17 cellular contexts compared by ENCODE assay signal in genomic region chr3:143590660-143591059, GRCh38.
"Had no signal": no experiment of that assay in that cellular context is flagged by ENCODE, and none has a peak within 500 bp of the region (broad histone marks: within the 10 kb centered on the region; RNA-seq: fewer than 3 reads in every experiment).

No MANE protein-coding gene starts in this region.

- ATAC-seq: activated CD4-positive, alpha-beta T cell treated with anti-CD3 and anti-CD28 coated beads for 36 hours; activated T-cell treated with anti-CD3 and anti-CD28 coated beads, Interleukin-2, amount 50 U/mL, for 4 hours; effector memory CD8-positive, alpha-beta T cell; gastroesophageal sphincter; stimulated activated naive CD8-positive, alpha-beta T cell treated with anti-CD3 and anti-CD28 coated beads, Interleukin-15, Interleukin-2, amounts not matched to agents 100 U/mL and 50 U/mL, for 24 hours; upper lobe of right lung; WTC11 had no signal

- H3K4me3 ChIP-seq: adrenal gland, colonic mucosa, dorsolateral prefrontal cortex, esophagus squamous epithelium, gastroesophageal sphincter, upper lobe of right lung had no signal

- H3K27ac ChIP-seq: adrenal gland, colonic mucosa, dorsolateral prefrontal cortex, esophagus squamous epithelium, gastroesophageal sphincter, upper lobe of right lung had no signal

- H3K4me1 ChIP-seq: adrenal gland had no signal

- H3K27me3 ChIP-seq: adrenal gland, colonic mucosa, dorsolateral prefrontal cortex, esophagus squamous epithelium, gastroesophageal sphincter, upper lobe of right lung had no signal

- DNase-seq: activated CD4-positive, alpha-beta T cell treated with anti-CD3 and anti-CD28 coated beads for 36 hours; activated CD4-positive, alpha-beta T cell treated with anti-CD3 and anti-CD28 coated beads, Interleukin-2, amount 50 U/mL, for 4 hours; activated CD8-positive, alpha-beta memory T cell treated with anti-CD3 and anti-CD28 coated beads, Interleukin-2, amount 50 U/mL, for 48 hours; activated naive CD4-positive, alpha-beta T cell; activated T-cell treated with anti-CD3 and anti-CD28 coated beads, Interleukin-2, amount 50 U/mL, for 4 hours; adrenal gland; colonic mucosa; dorsolateral prefrontal cortex; effector memory CD8-positive, alpha-beta T cell; esophagus squamous epithelium; head of caudate nucleus; naive B cell; stimulated activated CD4-positive, alpha-beta T cell treated with anti-CD3 and anti-CD28 coated beads, Interleukin-4, amount 100 ng/mL, for 4 hours; stimulated activated naive CD8-positive, alpha-beta T cell treated with anti-CD3 and anti-CD28 coated beads, Interleukin-15, Interleukin-2, amounts not matched to agents 100 U/mL and 50 U/mL, for 24 hours; upper lobe of right lung had no signal

- H3K9me3 ChIP-seq: adrenal gland, colonic mucosa, esophagus squamous epithelium, gastroesophageal sphincter, upper lobe of right lung had no signal

- H3K36me3 ChIP-seq: adrenal gland, colonic mucosa, esophagus squamous epithelium, gastroesophageal sphincter, upper lobe of right lung had no signal
